ENCODE assay signal across 22 cellular contexts in genomic region chr5:107543868-107544267, GRCh38.
"Had no signal": no experiment of that assay in that cellular context is flagged by ENCODE, and none has a peak within 500 bp of the region (broad histone marks: within the 10 kb centered on the region; RNA-seq: fewer than 3 reads in every experiment).

No MANE protein-coding gene starts in this region.

- H3K36me3 ChIP-seq: left lung, right lobe of liver had no signal

- FAIRE-seq: kidney, TTC549 had no signal

- H3K4me1 Mint-ChIP-seq: activated B cell treated with CpG ODN at 0.5 μM for 24 hours; stimulated activated naive CD8-positive, alpha-beta T cell treated with anti-CD3 and anti-CD28 coated beads, Interleukin-15, amount 100 ng/mL, for 72 hours had no signal

- H3K4me3 ChIP-seq: left lung, psoas muscle, right lobe of liver, testis had no signal

- H3K9me3 Mint-ChIP-seq: activated B cell treated with CpG ODN at 0.5 μM for 24 hours; activated naive CD8-positive, alpha-beta T cell treated with anti-CD3 and anti-CD28 coated beads, Interleukin-2, amount 10 ng/mL, durations not matched to agents 7 days and 5 days; activated T-cell treated with anti-CD3 and anti-CD28 coated beads, Interleukin-2, amount 50 U/mL, for 72 hours; brain; natural killer cell treated with Interleukin-12 subunit alpha and Interleukin-12 subunit beta and Interleukin-15 and Interleukin-18, amount 100 ng/mL, for 72 hours; stimulated activated naive CD8-positive, alpha-beta T cell treated with anti-CD3 and anti-CD28 coated beads, Interleukin-15, amount 100 ng/mL, for 72 hours had no signal

- H3K27ac Mint-ChIP-seq: activated B cell treated with CpG ODN at 0.5 μM for 24 hours; activated CD8-positive, alpha-beta T cell treated with anti-CD3 and anti-CD28 coated beads, Interleukin-2, amount 10 ng/mL, durations not matched to agents 7 days and 5 days; activated naive CD8-positive, alpha-beta T cell treated with anti-CD3 and anti-CD28 coated beads, Interleukin-2, amount 10 ng/mL, durations not matched to agents 7 days and 5 days; activated T-cell treated with anti-CD3 and anti-CD28 coated beads, Interleukin-2, amount 50 U/mL, for 72 hours; natural killer cell treated with Interleukin-12 subunit alpha and Interleukin-12 subunit beta and Interleukin-15 and Interleukin-18, amount 100 ng/mL, for 72 hours; stimulated activated naive CD8-positive, alpha-beta T cell treated with anti-CD3 and anti-CD28 coated beads, Interleukin-15, amount 100 ng/mL, for 72 hours had no signal

- H3K27ac ChIP-seq: left lung, right lobe of liver, testis had no signal

- ATAC-seq: activated CD8-positive, alpha-beta T cell treated with anti-CD3 and anti-CD28 coated beads, Interleukin-2, amount 10 ng/mL, durations not matched to agents 7 days and 5 days; activated T-cell treated with anti-CD3 and anti-CD28 coated beads, Interleukin-2, amount 50 U/mL, for 72 hours; natural killer cell treated with Interleukin-12 subunit alpha and Interleukin-12 subunit beta and Interleukin-15 and Interleukin-18, amount 100 ng/mL, for 72 hours; psoas muscle; right lobe of liver; stimulated activated naive CD8-positive, alpha-beta T cell treated with anti-CD3 and anti-CD28 coated beads, Interleukin-15, amount 100 ng/mL, for 72 hours had no signal

- H3K27me3 ChIP-seq: left lung, right lobe of liver, testis had no signal

- H3K4me3 Mint-ChIP-seq: activated B cell treated with CpG ODN at 0.5 μM for 24 hours; activated CD8-positive, alpha-beta T cell treated with anti-CD3 and anti-CD28 coated beads, Interleukin-2, amount 10 ng/mL, durations not matched to agents 7 days and 5 days; activated naive CD8-positive, alpha-beta T cell treated with anti-CD3 and anti-CD28 coated beads, Interleukin-2, amount 10 ng/mL, durations not matched to agents 7 days and 5 days; activated T-cell treated with anti-CD3 and anti-CD28 coated beads, Interleukin-2, amount 50 U/mL, for 72 hours; brain; natural killer cell treated with Interleukin-12 subunit alpha and Interleukin-12 subunit beta and Interleukin-15 and Interleukin-18, amount 100 ng/mL, for 72 hours; stimulated activated naive CD8-positive, alpha-beta T cell treated with anti-CD3 and anti-CD28 coated beads, Interleukin-15, amount 100 ng/mL, for 72 hours had no signal

- H3K9me3 ChIP-seq: left lung, psoas muscle, right lobe of liver, testis had no signal

- H3K27me3 Mint-ChIP-seq: natural killer cell treated with Interleukin-12 subunit alpha and Interleukin-12 subunit beta and Interleukin-15 and Interleukin-18, amount 100 ng/mL, for 72 hours had no signal

- H3K36me3 Mint-ChIP-seq: activated naive CD8-positive, alpha-beta T cell treated with anti-CD3 and anti-CD28 coated beads, Interleukin-2, amount 10 ng/mL, durations not matched to agents 7 days and 5 days; brain; natural killer cell treated with Interleukin-12 subunit alpha and Interleukin-12 subunit beta and Interleukin-15 and Interleukin-18, amount 100 ng/mL, for 72 hours had no signal

- DNase-seq: activated B cell treated with CpG ODN at 0.5 μM for 24 hours; activated CD4-positive, alpha-beta T cell treated with anti-CD3 and anti-CD28 coated beads for 48 hours; activated CD8-positive, alpha-beta memory T cell treated with anti-CD3 and anti-CD28 coated beads, Interleukin-2, amount 50 U/mL, for 4 hours; activated CD8-positive, alpha-beta T cell treated with anti-CD3 and anti-CD28 coated beads, Interleukin-2, amount 10 ng/mL, durations not matched to agents 7 days and 5 days; activated gamma-delta T cell; activated naive CD8-positive, alpha-beta T cell treated with anti-CD3 and anti-CD28 coated beads, Interleukin-2, amount 10 ng/mL, durations not matched to agents 7 days and 5 days; activated T-cell treated with anti-CD3 and anti-CD28 coated beads, Interleukin-2, amount 50 U/mL, for 72 hours; effector CD8-positive, alpha-beta T cell; foreskin fibroblast; hypothalamus; kidney; left lung; mesendoderm; occipital lobe; psoas muscle; right lobe of liver; stimulated activated naive CD8-positive, alpha-beta T cell treated with anti-CD3 and anti-CD28 coated beads, Interleukin-15, amount 100 ng/mL, for 72 hours; T-helper 2 cell; testis had no signal
